Comparison of ENCODE assay signal across 16 cellular contexts in genomic region chrX:1520350-1520749, GRCh38. TPM values are rescaled to one million over a fixed set of nuclear protein-coding genes. Genes with fewer than 3 reads are reported as not detected.
A peak's percentile ranks its signal among the peaks of the same experiment; 100 is the strongest.
DNase-seq lines count a peak whose midpoint lies in the region; ATAC-seq and TF ChIP-seq lines count a peak whose summit lies in the region.
"Had no signal": no experiment of that assay in that cellular context is flagged by ENCODE, and none has a peak within 500 bp of the region (broad histone marks: within the 10 kb centered on the region; RNA-seq: fewer than 3 reads in every experiment).

No MANE protein-coding gene starts in this region.

- TF ChIP-seq EP300 in tibial nerve (IDR thresholded peaks at IDR 0.05) = no peak

- H3K4me3 ChIP-seq in BLaER1 treated with 17β-estradiol and CSF1 and Interleukin-3, amounts not matched to agents 10 nM and 100 nM = no peak overlapping the region; a peak in 1 of 20 replicates
- no peak overlapping the region for H3K4me3 ChIP-seq in CD8-positive, alpha-beta T cell (ENCODE audit: low read depth, low read length)
- no peak overlapping the region for H3K4me3 ChIP-seq in tibial nerve
- H3K4me3 ChIP-seq: heart left ventricle, left ventricle myocardium inferior, transverse colon had no signal

- CTCF ChIA-PET in CD8-positive, alpha-beta T cell (lab: Charles Lee) = no interaction called here
- CTCF ChIA-PET in activated CD4-positive, alpha-beta memory T cell treated with anti-CD3 and anti-CD28 coated beads for 36 hours (lab: Charles Lee) = no interaction called here

- POLR2A ChIA-PET in CD8-positive, alpha-beta T cell (lab: Charles Lee) = no interaction called here
- POLR2A ChIA-PET in activated CD4-positive, alpha-beta memory T cell treated with anti-CD3 and anti-CD28 coated beads for 36 hours (lab: Charles Lee) = no interaction called here

- peaks cover 54% of the 10 kb centered on the region for H3K36me3 Mint-ChIP-seq in CD8-positive, alpha-beta T cell
- H3K36me3 Mint-ChIP-seq in activated CD4-positive, alpha-beta memory T cell treated with anti-CD3 and anti-CD28 coated beads for 36 hours = peaks cover 21% of the 10 kb centered on the region
- peaks cover 59% of the 10 kb centered on the region for H3K36me3 Mint-ChIP-seq in effector memory CD8-positive, alpha-beta T cell (ENCODE audit: insufficient read depth)
- H3K36me3 Mint-ChIP-seq: brain had no signal

- peak overlapping the region; percentile 58 for H3K27ac Mint-ChIP-seq in CD8-positive, alpha-beta T cell
- peak overlapping the region; percentile 63 for H3K27ac Mint-ChIP-seq in activated CD4-positive, alpha-beta memory T cell treated with anti-CD3 and anti-CD28 coated beads for 36 hours
- peak overlapping the region; percentile 90 to 92 for H3K27ac Mint-ChIP-seq in effector memory CD8-positive, alpha-beta T cell
- H3K27ac Mint-ChIP-seq: activated CD8-positive, alpha-beta memory T cell treated with anti-CD3 and anti-CD28 coated beads, Interleukin-2, amount 10 ng/mL, durations not matched to agents 7 days and 5 days; brain had no signal

- H3K4me3 Mint-ChIP-seq in CD8-positive, alpha-beta T cell = no peak overlapping the region
- H3K4me3 Mint-ChIP-seq in activated CD4-positive, alpha-beta memory T cell treated with anti-CD3 and anti-CD28 coated beads for 36 hours = no peak overlapping the region
- peak overlapping the region in 1 of 2 donors; percentile 75 for H3K4me3 Mint-ChIP-seq in effector memory CD8-positive, alpha-beta T cell
- H3K4me3 Mint-ChIP-seq: activated CD8-positive, alpha-beta memory T cell treated with anti-CD3 and anti-CD28 coated beads, Interleukin-2, amount 10 ng/mL, durations not matched to agents 7 days and 5 days had no signal

- no peaks in the 10 kb centered on the region for H3K27me3 Mint-ChIP-seq in CD8-positive, alpha-beta T cell (ENCODE audit: low read depth)
- H3K27me3 Mint-ChIP-seq in activated CD4-positive, alpha-beta memory T cell treated with anti-CD3 and anti-CD28 coated beads for 36 hours = no peaks in the 10 kb centered on the region
- no peaks in the 10 kb centered on the region for H3K27me3 Mint-ChIP-seq in effector memory CD8-positive, alpha-beta T cell
- H3K27me3 Mint-ChIP-seq: activated CD8-positive, alpha-beta memory T cell treated with anti-CD3 and anti-CD28 coated beads, Interleukin-2, amount 10 ng/mL, durations not matched to agents 7 days and 5 days had no signal

- DNase-seq in CD8-positive, alpha-beta T cell = no peak
- DNase-seq in activated CD4-positive, alpha-beta memory T cell treated with anti-CD3 and anti-CD28 coated beads for 36 hours = no peak
- no peak for DNase-seq in effector memory CD8-positive, alpha-beta T cell
- DNase-seq in tibial nerve (ENCODE audit: low spot score in 2 of 2) (no peak), DMS153 (lab: John Stamatoyannopoulos, UW) (no peak)
- DNase-seq: activated CD8-positive, alpha-beta memory T cell treated with anti-CD3 and anti-CD28 coated beads, Interleukin-2, amount 10 ng/mL, durations not matched to agents 7 days and 5 days; H7; heart left ventricle; left ventricle myocardium inferior; NCI-H1105; NCI-H526; right cardiac atrium; transverse colon had no signal

- no peak for TF ChIP-seq POLR2A in tibial nerve (IDR thresholded peaks at IDR 0.05)

- H3K4me2 ChIP-seq in BLaER1 treated with 17β-estradiol and CSF1 and Interleukin-3, amounts not matched to agents 10 nM and 100 nM = peak overlapping the region in 10 of 11 experiments; percentile 64 to 96 (median 86); a peak in 18 of 22 replicates

- no peaks in the 10 kb centered on the region for H3K27me3 ChIP-seq in BLaER1 treated with 17β-estradiol and CSF1 and Interleukin-3, amounts not matched to agents 10 nM and 100 nM
- no peaks in the 10 kb centered on the region for H3K27me3 ChIP-seq in CD8-positive, alpha-beta T cell (ENCODE audit: insufficient read depth, low read length)
- no peaks in the 10 kb centered on the region for H3K27me3 ChIP-seq in tibial nerve
- H3K27me3 ChIP-seq: heart left ventricle, transverse colon had no signal

- H3K36me3 ChIP-seq in BLaER1 treated with 17β-estradiol and CSF1 and Interleukin-3, amounts not matched to agents 10 nM and 100 nM = peaks cover 0 to 81% (median 70%) of the 10 kb centered on the region in 11 experiments; a peak in 17 of 22 replicates
- H3K36me3 ChIP-seq in CD8-positive, alpha-beta T cell (ENCODE audit: insufficient read depth, low read length) = no peaks in the 10 kb centered on the region
- no peaks in the 10 kb centered on the region for H3K36me3 ChIP-seq in tibial nerve
- H3K36me3 ChIP-seq: heart left ventricle, left ventricle myocardium inferior, transverse colon had no signal

- no peaks in the 10 kb centered on the region for H3K9me3 Mint-ChIP-seq in CD8-positive, alpha-beta T cell
- no peaks in the 10 kb centered on the region for H3K9me3 Mint-ChIP-seq in activated CD4-positive, alpha-beta memory T cell treated with anti-CD3 and anti-CD28 coated beads for 36 hours
- peaks cover 0 to 5% of the 10 kb centered on the region in 2 donors for H3K9me3 Mint-ChIP-seq in effector memory CD8-positive, alpha-beta T cell

- H3K9ac ChIP-seq in BLaER1 treated with 17β-estradiol and CSF1 and Interleukin-3, amounts not matched to agents 10 nM and 100 nM = peak overlapping the region in 1 of 11 experiments; percentile 58; a peak in 1 of 22 replicates

- H3K4me1 ChIP-seq in BLaER1 treated with 17β-estradiol and CSF1 and Interleukin-3, amounts not matched to agents 10 nM and 100 nM = peaks cover 50 to 85% (median 66%) of the 10 kb centered on the region in 10 experiments
- H3K4me1 ChIP-seq in CD8-positive, alpha-beta T cell (ENCODE audit: insufficient read depth, low read length) = peaks cover 33% of the 10 kb centered on the region
- H3K4me1 ChIP-seq in tibial nerve = no peaks in the 10 kb centered on the region
- H3K4me1 ChIP-seq: left ventricle myocardium inferior, transverse colon had no signal

- intact Hi-C loops in CD8-positive, alpha-beta T cell (cut with DNase I, micrococcal nuclease) = no loop called here
- intact Hi-C loops in activated CD4-positive, alpha-beta memory T cell treated with anti-CD3 and anti-CD28 coated beads for 36 hours (cut with micrococcal nuclease) = loop anchor here (10.0 kb wide), 1 partner anchor 1174 kb away; the partner anchor contains the start of gene CD99

- 78 to 83% methylated on average over 2 of the region's 2 CpGs for WGBS in tibial nerve, 2 donors

- peaks cover 3 to 95% (median 92%) of the 10 kb centered on the region in 11 experiments; a peak in 20 of 22 replicates for H4K20me1 ChIP-seq in BLaER1 treated with 17β-estradiol and CSF1 and Interleukin-3, amounts not matched to agents 10 nM and 100 nM

- H3K27ac ChIP-seq in BLaER1 treated with 17β-estradiol and CSF1 and Interleukin-3, amounts not matched to agents 10 nM and 100 nM = peak overlapping the region in 9 of 11 experiments; percentile 70 to 82 (median 71); a peak in 17 of 22 replicates
- no peak overlapping the region for H3K27ac ChIP-seq in CD8-positive, alpha-beta T cell (ENCODE audit: low read depth, low read length)
- no peak overlapping the region for H3K27ac ChIP-seq in tibial nerve
- H3K27ac ChIP-seq: heart left ventricle, left ventricle myocardium inferior, transverse colon had no signal

- H3K9me3 ChIP-seq in BLaER1 treated with 17β-estradiol and CSF1 and Interleukin-3, amounts not matched to agents 10 nM and 100 nM (replicated peaks in 1 of 11) = peaks cover 0 to 3% (median 0%) of the 10 kb centered on the region in 11 experiments; a peak in 5 of 22 replicates
- H3K9me3 ChIP-seq in CD8-positive, alpha-beta T cell (ENCODE audit: low read length) = no peaks in the 10 kb centered on the region
- peaks cover 0 to 53% (median 0%) of the 10 kb centered on the region in 4 donors for H3K9me3 ChIP-seq in tibial nerve

- peaks cover 62% of the 10 kb centered on the region for H3K4me1 Mint-ChIP-seq in CD8-positive, alpha-beta T cell (ENCODE audit: low read depth)
- H3K4me1 Mint-ChIP-seq in activated CD4-positive, alpha-beta memory T cell treated with anti-CD3 and anti-CD28 coated beads for 36 hours (ENCODE audit: low read depth) = peaks cover 52% of the 10 kb centered on the region
- H3K4me1 Mint-ChIP-seq in effector memory CD8-positive, alpha-beta T cell (ENCODE audit: low read depth in 2 of 2) = peaks cover 51 to 64% of the 10 kb centered on the region in 2 donors
- H3K4me1 Mint-ChIP-seq: brain had no signal

- no peak for ATAC-seq in CD8-positive, alpha-beta T cell
- no peak for ATAC-seq in effector memory CD8-positive, alpha-beta T cell (replicated peaks)
- ATAC-seq in GM21529 (IDR thresholded peaks at IDR 0.05; ENCODE audit: unreplicated experiment) = no peak
- ATAC-seq: activated CD8-positive, alpha-beta memory T cell treated with anti-CD3 and anti-CD28 coated beads, Interleukin-2, amount 10 ng/mL, durations not matched to agents 7 days and 5 days; heart left ventricle; right cardiac atrium had no signal

- TF ChIP-seq CTCF in CD8-positive, alpha-beta T cell (IDR thresholded peaks at IDR 0.05) = no peak
- no peak for TF ChIP-seq CTCF in tibial nerve (IDR thresholded peaks at IDR 0.05)

RNA-seq across cellular contexts. Expression of gene P2RY8, which starts 16.6 kb away (rescaled TPM):
- total RNA-seq in CD8-positive, alpha-beta T cell = 100 to 1,000 TPM; 196 to 197 TPM
- 10 to 100 TPM; 30.2 to 32.7 TPM for total RNA-seq in activated CD4-positive, alpha-beta memory T cell treated with anti-CD3 and anti-CD28 coated beads for 36 hours
- 1 to 10 TPM in 3 of 4 donors, under 1 TPM in 1; 0.84 to 2.8 (median 1.2) TPM for total RNA-seq in tibial nerve

Comparison
In these comparisons a context has a peak if more than half of its experiments do, and no peak if none do; other contexts are left out.
1. H3K27ac ChIP-seq: peak in BLaER1 treated with 17β-estradiol and CSF1 and Interleukin-3, amounts not matched to agents 10 nM and 100 nM (9 of 11); none in CD8-positive, alpha-beta T cell (single experiment) and tibial nerve (0 of 4).
2. RNA of gene P2RY8, which starts 16.6 kb away (total RNA-seq): 196 to 197 TPM in CD8-positive, alpha-beta T cell and 30.2 to 32.7 TPM in activated CD4-positive, alpha-beta memory T cell treated with anti-CD3 and anti-CD28 coated beads for 36 hours; 0.84 to 2.8 TPM in tibial nerve; every median in the first group is over 4 times any median in the second.
3. Peak in every context shown above with its lines, with median percentiles within 50 percentile points of each other: H3K27ac Mint-ChIP-seq.